10 cellular contexts compared by ENCODE assay signal in the genomic region with DNA sequence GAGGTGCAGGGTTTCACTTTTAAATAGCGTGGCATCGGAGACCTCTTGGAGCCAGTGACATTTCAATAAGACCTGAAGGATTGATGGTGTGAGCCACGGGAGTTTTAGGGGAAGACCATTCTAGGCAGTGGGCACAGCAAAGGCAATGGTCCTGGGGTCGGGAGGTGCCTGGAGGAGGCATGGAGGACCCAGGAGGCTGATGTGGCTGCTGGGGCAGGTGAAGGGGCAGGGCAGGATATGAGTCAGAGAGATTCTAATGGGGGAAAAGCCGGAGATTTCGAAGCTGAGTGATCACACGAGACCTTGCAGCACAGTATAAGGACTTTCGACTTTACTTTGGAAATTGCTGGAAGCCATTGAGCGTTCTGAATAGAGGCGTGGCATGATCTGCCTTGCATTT.
"Had no signal": no experiment of that assay in that cellular context is flagged by ENCODE, and none has a peak within 500 bp of the region (broad histone marks: within the 10 kb centered on the region; RNA-seq: fewer than 3 reads in every experiment).

No MANE protein-coding gene starts in this region.

- DNase-seq: lower lobe of right lung had no signal

- H3K4me1 ChIP-seq: adrenal gland, esophagus squamous epithelium, lower lobe of right lung, vagina had no signal

- H3K27ac ChIP-seq: adrenal gland, body of pancreas, esophagus squamous epithelium, heart right ventricle, lower lobe of right lung, skin epidermis, thoracic aorta, vagina, WERI-Rb-1 had no signal

- H3K36me3 ChIP-seq: adrenal gland, esophagus squamous epithelium, heart right ventricle, lower lobe of right lung, thoracic aorta, vagina, WERI-Rb-1 had no signal

- H3K4me3 ChIP-seq: adrenal gland, body of pancreas, esophagus squamous epithelium, heart right ventricle, lower lobe of right lung, mucosa of descending colon, skin epidermis, thoracic aorta, vagina had no signal

- H3K9me3 ChIP-seq: adrenal gland, body of pancreas, esophagus squamous epithelium, heart right ventricle, lower lobe of right lung, mucosa of descending colon, thoracic aorta, vagina had no signal

- H3K27me3 ChIP-seq: body of pancreas, esophagus squamous epithelium, vagina had no signal
